17 cellular contexts compared by ENCODE assay signal in the genomic region with DNA sequence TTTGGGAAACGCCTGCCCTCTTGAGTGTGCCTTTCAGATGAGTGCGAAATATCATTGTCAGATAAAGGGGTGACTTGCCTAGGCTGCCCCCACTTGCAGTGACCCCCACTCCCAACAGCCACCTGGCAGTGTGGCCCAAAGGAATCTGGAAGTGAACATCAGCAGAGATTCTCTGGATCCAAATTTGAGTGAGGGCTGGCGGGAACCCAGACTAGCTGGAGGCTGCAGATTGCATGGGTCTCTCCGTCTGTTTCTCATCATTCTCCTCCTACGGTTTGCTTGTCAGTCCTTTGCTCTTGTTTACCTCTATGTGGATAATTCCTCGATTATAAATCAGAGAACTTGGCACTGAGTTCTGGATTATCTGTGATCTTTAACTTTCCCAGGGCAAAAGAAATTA.
DNase-seq lines count a peak whose midpoint lies in the region; ATAC-seq and TF ChIP-seq lines count a peak whose summit lies in the region.
"Had no signal": no experiment of that assay in that cellular context is flagged by ENCODE, and none has a peak within 500 bp of the region (broad histone marks: within the 10 kb centered on the region; RNA-seq: fewer than 3 reads in every experiment).

No MANE protein-coding gene starts in this region.

- H3K4me1 ChIP-seq in CD4-positive, CD25-positive, alpha-beta regulatory T cell (ENCODE audit: control insufficient read depth, insufficient read depth, low read length, poor library complexity, severe bottlenecking) = peaks cover 16% of the 10 kb centered on the region
- peaks cover 44% of the 10 kb centered on the region for H3K4me1 ChIP-seq in upper lobe of right lung

- no peaks in the 10 kb centered on the region for H3K36me3 ChIP-seq in CD4-positive, CD25-positive, alpha-beta regulatory T cell (ENCODE audit: control insufficient read depth, insufficient read depth, low read length)
- no peaks in the 10 kb centered on the region for H3K36me3 ChIP-seq in upper lobe of right lung
- H3K36me3 ChIP-seq: tibial artery had no signal

- no peak for TF ChIP-seq CTCF in upper lobe of right lung (IDR thresholded peaks at IDR 0.05)

- no peak overlapping the region for H3K4me3 Mint-ChIP-seq in CD4-positive, CD25-positive, alpha-beta regulatory T cell
- no peak overlapping the region for H3K4me3 Mint-ChIP-seq in activated T-helper 17 cell treated with anti-CD3 and anti-CD28 coated beads, Interleukin-2, amount 50 U/mL, for 72 hours
- H3K4me3 Mint-ChIP-seq: T-helper 1 cell treated with Interleukin-12 subunit alpha and Interleukin-12 subunit beta and Interleukin-4 antibody, amounts not matched to agents 30 μg/mL and 1 μg/mL, for 36 hours had no signal

- H3K27ac ChIP-seq in CD4-positive, CD25-positive, alpha-beta regulatory T cell (ENCODE audit: insufficient read depth, low read length, poor library complexity, severe bottlenecking) = no peak overlapping the region
- no peak overlapping the region for H3K27ac ChIP-seq in upper lobe of right lung

- no peaks in the 10 kb centered on the region for H3K27me3 ChIP-seq in CD4-positive, CD25-positive, alpha-beta regulatory T cell (ENCODE audit: control insufficient read depth, insufficient read depth, low read length)
- no peaks in the 10 kb centered on the region for H3K27me3 ChIP-seq in upper lobe of right lung
- H3K27me3 ChIP-seq: tibial artery had no signal

- H3K9me3 ChIP-seq in CD4-positive, CD25-positive, alpha-beta regulatory T cell (ENCODE audit: control insufficient read depth in 2 of 2, low read length in 2 of 2) = no peaks in the 10 kb centered on the region
- H3K9me3 ChIP-seq in upper lobe of right lung = no peaks in the 10 kb centered on the region
- H3K9me3 ChIP-seq: tibial artery had no signal

- intact Hi-C loops in left ventricle myocardium superior (cut with micrococcal nuclease) (no loop called here), sciatic nerve (cut with DNase I) (no loop called here), upper lobe of right lung (cut with DNase I) (no loop called here)

- no peak overlapping the region for H3K4me3 ChIP-seq in CD4-positive, CD25-positive, alpha-beta regulatory T cell (ENCODE audit: low read depth, low read length)
- no peak overlapping the region for H3K4me3 ChIP-seq in upper lobe of right lung
- H3K4me3 ChIP-seq: tibial artery had no signal

- H3K27me3 Mint-ChIP-seq in CD4-positive, CD25-positive, alpha-beta regulatory T cell = no peaks in the 10 kb centered on the region
- H3K27me3 Mint-ChIP-seq in activated T-helper 17 cell treated with anti-CD3 and anti-CD28 coated beads, Interleukin-2, amount 50 U/mL, for 72 hours = no peaks in the 10 kb centered on the region

- no peak for DNase-seq in CD4-positive, CD25-positive, alpha-beta regulatory T cell
- DNase-seq in left ventricle myocardium superior (peak; percentile 52), sciatic nerve (ENCODE audit: low spot score) (peak; percentile 71), epidermal melanocyte (ENCODE audit: insufficient read length, low spot score) (no peak), amniotic stem cell (lab: John Stamatoyannopoulos, UW) (no peak), NCI-H446 treated with DMSO at 0.1 percent for 48 hours (lab: John Stamatoyannopoulos, UW) (no peak), upper lobe of right lung (no peak)
- DNase-seq: activated naive CD4-positive, alpha-beta T cell treated with Interleukin-2 at 50 U/mL for 16 hours; effector CD8-positive, alpha-beta T cell; glutamatergic neuron; Kasumi-1; kidney; NCI-H187; NCI-H526 treated with DMSO at 0.1 percent for 48 hours; tibial artery had no signal

- no peak for ATAC-seq in CD4-positive, CD25-positive, alpha-beta regulatory T cell (ENCODE audit: low read depth in 2 of 2)
- no peak for ATAC-seq in activated T-helper 17 cell treated with anti-CD3 and anti-CD28 coated beads, Interleukin-2, amount 50 U/mL, for 72 hours (replicated peaks)
- ATAC-seq in left ventricle myocardium superior (peak; percentile 24), sciatic nerve (peak; percentile 22), upper lobe of right lung (no peak)

- H3K36me3 Mint-ChIP-seq in CD4-positive, CD25-positive, alpha-beta regulatory T cell = no peaks in the 10 kb centered on the region
- no peaks in the 10 kb centered on the region for H3K36me3 Mint-ChIP-seq in activated T-helper 17 cell treated with anti-CD3 and anti-CD28 coated beads, Interleukin-2, amount 50 U/mL, for 72 hours (ENCODE audit: low read depth)

- no peaks in the 10 kb centered on the region for H3K9me3 Mint-ChIP-seq in CD4-positive, CD25-positive, alpha-beta regulatory T cell
- H3K9me3 Mint-ChIP-seq in activated T-helper 17 cell treated with anti-CD3 and anti-CD28 coated beads, Interleukin-2, amount 50 U/mL, for 72 hours = no peaks in the 10 kb centered on the region
- H3K9me3 Mint-ChIP-seq: T-helper 1 cell treated with Interleukin-12 subunit alpha and Interleukin-12 subunit beta and Interleukin-4 antibody, amounts not matched to agents 30 μg/mL and 1 μg/mL, for 36 hours had no signal

- H3K4me1 Mint-ChIP-seq in CD4-positive, CD25-positive, alpha-beta regulatory T cell = peaks cover 13 to 63% (median 28%) of the 10 kb centered on the region in 4 donors
- H3K4me1 Mint-ChIP-seq in activated T-helper 17 cell treated with anti-CD3 and anti-CD28 coated beads, Interleukin-2, amount 50 U/mL, for 72 hours = peaks cover 22% of the 10 kb centered on the region

- peak overlapping the region in 2 of 3 donors; percentile 11 to 20 for H3K27ac Mint-ChIP-seq in CD4-positive, CD25-positive, alpha-beta regulatory T cell
- peak overlapping the region; percentile 14 for H3K27ac Mint-ChIP-seq in activated T-helper 17 cell treated with anti-CD3 and anti-CD28 coated beads, Interleukin-2, amount 50 U/mL, for 72 hours
- H3K27ac Mint-ChIP-seq: T-helper 1 cell treated with Interleukin-12 subunit alpha and Interleukin-12 subunit beta and Interleukin-4 antibody, amounts not matched to agents 30 μg/mL and 1 μg/mL, for 36 hours had no signal

Comparison
In these comparisons a context has a peak if more than half of its experiments do, and no peak if none do; other contexts are left out.
1. ATAC-seq: peak in left ventricle myocardium superior (single experiment) and sciatic nerve (single experiment); none in CD4-positive, CD25-positive, alpha-beta regulatory T cell (0 of 2), activated T-helper 17 cell treated with anti-CD3 and anti-CD28 coated beads, Interleukin-2, amount 50 U/mL, for 72 hours (single experiment) and upper lobe of right lung (single experiment).
2. DNase-seq: peak in left ventricle myocardium superior (single experiment) and sciatic nerve (single experiment); none in CD4-positive, CD25-positive, alpha-beta regulatory T cell (0 of 3), epidermal melanocyte (single experiment), amniotic stem cell (single experiment), NCI-H446 treated with DMSO at 0.1 percent for 48 hours (single experiment) and upper lobe of right lung (single experiment).